In genomic region chr13:33205804-33206221, GRCh38 we compare ENCODE assay signal across 8 cellular contexts.
DNase-seq lines count a peak whose midpoint lies in the region; ATAC-seq and TF ChIP-seq lines count a peak whose summit lies in the region.

No MANE protein-coding gene starts in this region.

- H3K27ac Mint-ChIP-seq in activated naive CD8-positive, alpha-beta T cell treated with anti-CD3 and anti-CD28 coated beads for 36 hours, result no peak overlapping the region
- H3K27ac Mint-ChIP-seq in endodermal cell, result no peak overlapping the region

- DNase-seq in body of pancreas, result peak; percentile 46 to 70 (median 51)
- DNase-seq in prostate gland (ENCODE audit: low spot score), result no peak
- DNase-seq in activated naive CD8-positive, alpha-beta T cell treated with anti-CD3 and anti-CD28 coated beads for 36 hours, result no peak
- DNase-seq in breast epithelium (ENCODE audit: low spot score in 2 of 2), result no peak
- DNase-seq in activated effector memory CD4-positive, alpha-beta T cell treated with anti-CD3 and anti-CD28 coated beads, Interleukin-2, amount 50 U/mL, for 16 hours, result no peak
- DNase-seq in endodermal cell, result no peak

- H3K4me3 ChIP-seq in body of pancreas (no peak overlapping the region), prostate gland (no peak overlapping the region), breast epithelium (peak overlapping the region in 1 of 3 donors; percentile 43), endodermal cell (ENCODE audit: low read length) (no peak overlapping the region)

- peaks cover 17% of the 10 kb centered on the region for H3K4me1 Mint-ChIP-seq in activated naive CD8-positive, alpha-beta T cell treated with anti-CD3 and anti-CD28 coated beads for 36 hours
- H3K4me1 Mint-ChIP-seq in endodermal cell, result peaks cover 37% of the 10 kb centered on the region

- intact Hi-C loops in body of pancreas (cut with DNase I), result no loop called here
- intact Hi-C loops in prostate gland (cut with DNase I), result loop anchor here (5.0 to 10.0 kb wide), 2 partner anchors 81 to 191 kb away; partner anchors contain the start of genes KL and STARD13
- intact Hi-C loops in breast epithelium (cut with DNase I; ENCODE audit: low total_unique reads), result no loop called here

- TF ChIP-seq CTCF in body of pancreas (IDR thresholded peaks at IDR 0.05), result no peak
- TF ChIP-seq CTCF in prostate gland (IDR thresholded peaks at IDR 0.05), result no peak
- no peak for TF ChIP-seq CTCF in breast epithelium (IDR thresholded peaks at IDR 0.05)
- no peak for TF ChIP-seq CTCF in endodermal cell (conservative IDR thresholded peaks at IDR 0.05)

- peak in 2 of 3 donors; percentile 31 to 36 for TF ChIP-seq POLR2A in body of pancreas (IDR thresholded peaks at IDR 0.05)
- TF ChIP-seq POLR2A in prostate gland (IDR thresholded peaks at IDR 0.05), result no peak
- no peak for TF ChIP-seq POLR2A in breast epithelium (IDR thresholded peaks at IDR 0.05)

- peak; percentile 45 for ATAC-seq in GM18861 (IDR thresholded peaks at IDR 0.05; ENCODE audit: unreplicated experiment)
- ATAC-seq in HG03039 (IDR thresholded peaks at IDR 0.05; ENCODE audit: unreplicated experiment), result peak; percentile 44
- peak; percentile 31 for ATAC-seq in body of pancreas

- H3K27ac ChIP-seq in body of pancreas (peak overlapping the region; percentile 30 to 86 (median 80)), prostate gland (peak overlapping the region; percentile 55), breast epithelium (peak overlapping the region in 1 of 2 donors; percentile 77), endodermal cell (ENCODE audit: low read depth, low read length) (no peak overlapping the region)

- H3K9me3 ChIP-seq in body of pancreas (no peaks in the 10 kb centered on the region), prostate gland (no peaks in the 10 kb centered on the region), breast epithelium (no peaks in the 10 kb centered on the region), endodermal cell (ENCODE audit: control insufficient read depth, low read length) (no peaks in the 10 kb centered on the region)

- H3K9me3 Mint-ChIP-seq in activated naive CD8-positive, alpha-beta T cell treated with anti-CD3 and anti-CD28 coated beads for 36 hours, result no peaks in the 10 kb centered on the region
- H3K9me3 Mint-ChIP-seq in endodermal cell, result no peaks in the 10 kb centered on the region

- H3K36me3 ChIP-seq in body of pancreas (replicated peaks in 1 of 2; ENCODE audit: insufficient read depth in 1 of 2, low read depth in 2 of 2), result no peaks in the 10 kb centered on the region
- H3K36me3 ChIP-seq in prostate gland, result no peaks in the 10 kb centered on the region
- H3K36me3 ChIP-seq in breast epithelium, result no peaks in the 10 kb centered on the region
- H3K36me3 ChIP-seq in endodermal cell (ENCODE audit: control insufficient read depth, insufficient read depth, low read length), result no peaks in the 10 kb centered on the region

- H3K4me1 ChIP-seq in body of pancreas (peaks cover 66% of the 10 kb centered on the region), prostate gland (replicated peaks) (no peaks in the 10 kb centered on the region), breast epithelium (peaks cover 0 to 5% of the 10 kb centered on the region in 2 donors), endodermal cell (ENCODE audit: control insufficient read depth, insufficient read depth, low read length) (peaks cover 21% of the 10 kb centered on the region)

- peaks cover 32% of the 10 kb centered on the region for H3K27me3 Mint-ChIP-seq in activated naive CD8-positive, alpha-beta T cell treated with anti-CD3 and anti-CD28 coated beads for 36 hours
- H3K27me3 Mint-ChIP-seq in endodermal cell (ENCODE audit: insufficient read depth), result no peaks in the 10 kb centered on the region

- 1 to 2% methylated on average over 6 of the region's 6 CpGs for WGBS in body of pancreas, 2 donors
- WGBS in prostate gland, result 4% methylated on average over 6 of the region's 6 CpGs
- 76 to 78% methylated on average over 3 to 6 of the region's 6 CpGs for WGBS in endodermal cell (ENCODE audit: insufficient coverage in 1 of 2, insufficient read length in 1 of 2), 2 experiments

- no peaks in the 10 kb centered on the region for H3K27me3 ChIP-seq in body of pancreas
- H3K27me3 ChIP-seq in prostate gland (replicated peaks; ENCODE audit: insufficient read depth), result no peaks in the 10 kb centered on the region
- no peaks in the 10 kb centered on the region for H3K27me3 ChIP-seq in breast epithelium
- H3K27me3 ChIP-seq in endodermal cell (ENCODE audit: control insufficient read depth, insufficient read depth, low read length, poor library complexity, severe bottlenecking), result no peaks in the 10 kb centered on the region

- H3K36me3 Mint-ChIP-seq in activated naive CD8-positive, alpha-beta T cell treated with anti-CD3 and anti-CD28 coated beads for 36 hours, result no peaks in the 10 kb centered on the region
- no peaks in the 10 kb centered on the region for H3K36me3 Mint-ChIP-seq in endodermal cell (ENCODE audit: low read depth)

- no peak overlapping the region for H3K4me3 Mint-ChIP-seq in activated naive CD8-positive, alpha-beta T cell treated with anti-CD3 and anti-CD28 coated beads for 36 hours
- H3K4me3 Mint-ChIP-seq in endodermal cell, result no peak overlapping the region

- no peak overlapping the region for H3K9ac ChIP-seq in endodermal cell (ENCODE audit: extremely low read depth, low read length, poor library complexity, severe bottlenecking)

Comparison
In these comparisons a context has a peak if more than half of its experiments do, and no peak if none do; other contexts are left out.
1. DNase-seq: peak in body of pancreas (4 of 4); none in prostate gland (single experiment), activated naive CD8-positive, alpha-beta T cell treated with anti-CD3 and anti-CD28 coated beads for 36 hours (single experiment), breast epithelium (0 of 2), activated effector memory CD4-positive, alpha-beta T cell treated with anti-CD3 and anti-CD28 coated beads, Interleukin-2, amount 50 U/mL, for 16 hours (single experiment) and endodermal cell (single experiment).
2. POLR2A ChIP-seq: peak in body of pancreas (2 of 3); none in prostate gland (single experiment) and breast epithelium (single experiment).
3. Peak in every context shown above with its lines, with median percentiles within 50 percentile points of each other: ATAC-seq.